In genomic region chr2:168089200-168089599, GRCh38 we compare ENCODE assay signal across 16 cellular contexts.
DNase-seq lines count a peak whose midpoint lies in the region; ATAC-seq, FAIRE-seq and TF ChIP-seq lines count a peak whose summit lies in the region.
"Had no signal": no experiment of that assay in that cellular context is flagged by ENCODE, and none has a peak within 500 bp of the region (broad histone marks: within the 10 kb centered on the region; RNA-seq: fewer than 3 reads in every experiment).

No MANE protein-coding gene starts in this region.

- H3K4me1 Mint-ChIP-seq in CD4-positive, alpha-beta T cell (ENCODE audit: low read depth), result peaks cover 17% of the 10 kb centered on the region
- no peaks in the 10 kb centered on the region for H3K4me1 Mint-ChIP-seq in HFFc6 (ENCODE audit: low read depth)
- no peaks in the 10 kb centered on the region for H3K4me1 Mint-ChIP-seq in Caco-2 (ENCODE audit: low read depth, unreplicated experiment)

- no peaks in the 10 kb centered on the region for H3K9me3 Mint-ChIP-seq in CD4-positive, alpha-beta T cell
- H3K9me3 Mint-ChIP-seq in HFFc6 (no peaks in the 10 kb centered on the region), Caco-2 (ENCODE audit: unreplicated experiment) (no peaks in the 10 kb centered on the region)
- H3K9me3 Mint-ChIP-seq: activated naive CD8-positive, alpha-beta T cell treated with anti-CD3 and anti-CD28 coated beads for 36 hours had no signal

- H3K36me3 ChIP-seq in GM12878 (ENCODE audit: control insufficient read depth in 2 of 2, insufficient read depth in 2 of 2, low read length in 1 of 2), result no peaks in the 10 kb centered on the region
- H3K36me3 ChIP-seq in Caco-2 (ENCODE audit: control insufficient read depth, insufficient read depth, low read length), result no peaks in the 10 kb centered on the region
- H3K36me3 ChIP-seq: prostate gland had no signal

- peak overlapping the region; percentile 14; the same call in 1 of the 2 replicates for H3K4me2 ChIP-seq in GM12878 (ENCODE audit: control insufficient read depth, insufficient read depth)

- H3K27ac Mint-ChIP-seq in CD4-positive, alpha-beta T cell, result peak overlapping the region; percentile 36
- H3K27ac Mint-ChIP-seq in HFFc6 (no peak overlapping the region), Caco-2 (ENCODE audit: unreplicated experiment) (no peak overlapping the region)
- H3K27ac Mint-ChIP-seq: activated naive CD8-positive, alpha-beta T cell treated with anti-CD3 and anti-CD28 coated beads for 36 hours had no signal

- POLR2A ChIA-PET in CD4-positive, alpha-beta T cell (lab: Charles Lee), result no interaction called here
- POLR2A ChIA-PET in GM12878 (lab: Charles Lee) (no interaction called here), Caco-2 (lab: Charles Lee) (no interaction called here)

- no peak for ATAC-seq in CD4-positive, alpha-beta T cell (ENCODE audit: poor library complexity)
- peak; percentile 38 for ATAC-seq in GM18867 (IDR thresholded peaks at IDR 0.05; ENCODE audit: unreplicated experiment)
- peak; percentile 42 for ATAC-seq in HG03175 (IDR thresholded peaks at IDR 0.05; ENCODE audit: unreplicated experiment)
- ATAC-seq in GM12878, result no peak

- in situ Hi-C loops in GM12878 (cut with MboI), result no loop called here

- H2AFZ ChIP-seq in GM12878 (ENCODE audit: control insufficient read depth, low read depth, low read length), result no peak overlapping the region; the same call in 1 of the 2 replicates

- intact Hi-C loops in CD4-positive, alpha-beta T cell (cut with DNase I, micrococcal nuclease), result no loop called here
- intact Hi-C loops in GM12878 (cut with micrococcal nuclease; ENCODE audit: unreplicated experiment) (no loop called here), Caco-2 (cut with micrococcal nuclease; ENCODE audit: unreplicated experiment) (no loop called here)

- no peak overlapping the region for H3K27ac ChIP-seq in CD4-positive, alpha-beta T cell (ENCODE audit: low read depth, low read length)
- no peak overlapping the region for H3K27ac ChIP-seq in GM12878 (ENCODE audit: control insufficient read depth, insufficient read depth)
- H3K27ac ChIP-seq: coronary artery had no signal

- 0% methylated on average over 1 of the region's 1 CpG for WGBS in GM12878 (ENCODE audit: insufficient coverage, insufficient replicate concordance, low lambda C conversion rate, missing lambda C conversion rate)

- H3K36me3 Mint-ChIP-seq in CD4-positive, alpha-beta T cell (ENCODE audit: low read depth), result peaks cover 7% of the 10 kb centered on the region
- H3K36me3 Mint-ChIP-seq in HFFc6 (ENCODE audit: low read depth), result no peaks in the 10 kb centered on the region
- no peaks in the 10 kb centered on the region for H3K36me3 Mint-ChIP-seq in Caco-2 (ENCODE audit: insufficient read depth, unreplicated experiment)

- H3K27me3 Mint-ChIP-seq in CD4-positive, alpha-beta T cell, result no peaks in the 10 kb centered on the region
- H3K27me3 Mint-ChIP-seq in HFFc6 (ENCODE audit: insufficient read depth), result no peaks in the 10 kb centered on the region
- H3K27me3 Mint-ChIP-seq in Caco-2 (ENCODE audit: insufficient read depth, unreplicated experiment), result peaks cover 2% of the 10 kb centered on the region
- H3K27me3 Mint-ChIP-seq: activated naive CD8-positive, alpha-beta T cell treated with anti-CD3 and anti-CD28 coated beads for 36 hours had no signal

- H3K9me3 ChIP-seq in CD4-positive, alpha-beta T cell (ENCODE audit: control insufficient read depth, low read length), result no peaks in the 10 kb centered on the region
- no peaks in the 10 kb centered on the region for H3K9me3 ChIP-seq in GM12878 (replicated peaks; ENCODE audit: control insufficient read depth, insufficient read depth, low read length)
- H3K9me3 ChIP-seq in Caco-2, result no peaks in the 10 kb centered on the region
- H3K9me3 ChIP-seq: prostate gland had no signal

- H3K9ac ChIP-seq in GM12878 (ENCODE audit: control insufficient read depth, insufficient read depth, low read length), result no peak overlapping the region

- TF ChIP-seq RAD21 in GM12878 (IDR thresholded peaks at IDR 0.05; ENCODE audit: insufficient read depth, low read depth, low read length), result no peak

- no peak for TF ChIP-seq EP300 in GM12878 (IDR thresholded peaks at IDR 0.05; ENCODE audit: borderline replicate concordance in 1 of 2, control insufficient read depth in 1 of 2, low read depth in 2 of 2, low read length in 2 of 2)

- H3K4me1 ChIP-seq in GM12878 (ENCODE audit: control insufficient read depth, insufficient read depth, low read length), result peaks cover 24% of the 10 kb centered on the region
- no peaks in the 10 kb centered on the region for H3K4me1 ChIP-seq in Caco-2

- no peaks in the 10 kb centered on the region for H3K27me3 ChIP-seq in CD4-positive, alpha-beta T cell (ENCODE audit: control insufficient read depth, insufficient read depth, low read length)
- no peaks in the 10 kb centered on the region; a peak in 1 of 4 replicates for H3K27me3 ChIP-seq in GM12878 (replicated peaks in 1 of 2; ENCODE audit: control insufficient read depth in 2 of 2, insufficient read depth in 2 of 2, low read length in 1 of 2)
- H3K27me3 ChIP-seq in Caco-2 (replicated peaks; ENCODE audit: control insufficient read depth, insufficient read depth, low read length), result no peaks in the 10 kb centered on the region

- H3K4me3 Mint-ChIP-seq in CD4-positive, alpha-beta T cell, result no peak overlapping the region
- H3K4me3 Mint-ChIP-seq in HFFc6 (no peak overlapping the region), Caco-2 (ENCODE audit: unreplicated experiment) (no peak overlapping the region)
- H3K4me3 Mint-ChIP-seq: activated naive CD8-positive, alpha-beta T cell treated with anti-CD3 and anti-CD28 coated beads for 36 hours had no signal

- TF ChIP-seq POLR2A in GM12878 (IDR thresholded peaks at IDR 0.05; ENCODE audit: low read depth, low read length), result no peak

- H3K4me3 ChIP-seq in GM12878 (no peak overlapping the region), Caco-2 (ENCODE audit: low read depth, low read length) (no peak overlapping the region)
- H3K4me3 ChIP-seq: coronary artery, prostate gland had no signal

- SMC1A ChIA-PET in GM12878 (lab: Charles Lee; ENCODE audit: uncharacterized antibody, unreplicated experiment), result no interaction called here

- TF ChIP-seq CTCF in CD4-positive, alpha-beta T cell (IDR thresholded peaks at IDR 0.05), result no peak
- TF ChIP-seq CTCF in GM12878 (IDR thresholded peaks at IDR 0.05 in 2 of 3, conservative IDR thresholded peaks at IDR 0.05 in 1 of 3; ENCODE audit: control insufficient read depth in 2 of 3, extremely low read depth in 1 of 3, insufficient read depth in 1 of 3, low read depth in 3 of 3, low read length in 3 of 3), result no peak
- no peak for TF ChIP-seq CTCF in HFFc6 (IDR thresholded peaks at IDR 0.05)
- no peak for TF ChIP-seq CTCF in Caco-2 (IDR thresholded peaks at IDR 0.05; ENCODE audit: insufficient read depth in 1 of 2, low read depth in 1 of 2, low read length in 1 of 2, severe bottlenecking in 1 of 2, unreplicated experiment in 1 of 2)

- H4K20me1 ChIP-seq in GM12878 (ENCODE audit: control insufficient read depth, insufficient read depth), result no peaks in the 10 kb centered on the region

- RAD21 ChIA-PET in GM12878 (lab: Charles Lee; ENCODE audit: unreplicated experiment), result no interaction called here

- CTCF ChIA-PET in CD4-positive, alpha-beta T cell (lab: Charles Lee), result no interaction called here
- CTCF ChIA-PET in GM12878 (lab: Yijun Ruan, JAX) (interaction anchor here (0.9 kb wide), 1 partner anchor 29 kb away, joined by 4 read pairs; no protein-coding TSS in a partner anchor), Caco-2 (lab: Charles Lee) (no interaction called here)

- H3K79me2 ChIP-seq in GM12878 (ENCODE audit: control insufficient read depth, insufficient read depth, low read length), result no peaks in the 10 kb centered on the region

- FAIRE-seq in GM12878 (lab: Jason Lieb, UNC), result no peak

- BruUV-seq in GM12878 (replicated peaks; lab: Mats Ljungman, UMichigan) (no TSS peak), Caco-2 (replicated peaks; lab: Mats Ljungman, UMichigan) (no TSS peak)

- DNase-seq in CD4-positive, alpha-beta T cell, result no peak
- no peak for DNase-seq in GM12878 (ENCODE audit: low read depth, low spot score)
- no peak for DNase-seq in AG20443 (ENCODE audit: low spot score)
- no peak for DNase-seq in HFFc6
- DNase-seq in retina, result no peak
- DNase-seq in Caco-2, result no peak
- DNase-seq: activated naive CD8-positive, alpha-beta T cell treated with anti-CD3 and anti-CD28 coated beads for 36 hours; IMR-90; midbrain; NCI-H2029; stimulated activated naive CD4-positive, alpha-beta T cell treated with Interleukin-2 at 50 U/mL for 16 hours; SW 1271 had no signal

TF ChIP-seq in GM12878, 131 proteins besides CTCF, POLR2A, EP300 and RAD21:
- TF ChIP-seq CREM (IDR thresholded peaks at IDR 0.05; ENCODE audit: low read depth), result no peak
- TF ChIP-seq PKNOX1 (IDR thresholded peaks at IDR 0.05), result peak; percentile 18; the same call in 1 of the 2 replicates
- TF ChIP-seq SPI1 (IDR thresholded peaks at IDR 0.05; ENCODE audit: borderline replicate concordance, insufficient read depth, low read depth, low read length), result 0 out of 2 replicates have a peak, but pooled peaks have one; percentile 31
- no peak for TF ChIP-seq SMARCA5 (IDR thresholded peaks at IDR 0.05)

Comparison
In these comparisons a context has a peak if more than half of its experiments do, and no peak if none do; other contexts are left out.
1. ATAC-seq: peak in GM18867 (single experiment) and HG03175 (single experiment); none in CD4-positive, alpha-beta T cell (single experiment) and GM12878 (single experiment).